21 cellular contexts compared by ENCODE assay signal in genomic region chr6:110342759-110343158, GRCh38. TPM values are rescaled to one million over a fixed set of nuclear protein-coding genes. Genes with fewer than 3 reads are reported as not detected.
DNase-seq lines count a peak whose midpoint lies in the region; ATAC-seq, FAIRE-seq and TF ChIP-seq lines count a peak whose summit lies in the region.
"Had no signal": no experiment of that assay in that cellular context is flagged by ENCODE, and none has a peak within 500 bp of the region (broad histone marks: within the 10 kb centered on the region; RNA-seq: fewer than 3 reads in every experiment).

No MANE protein-coding gene starts in this region.

- no peak for TF ChIP-seq RAD21 in SK-N-SH (IDR thresholded peaks at IDR 0.05; ENCODE audit: low read length)

- H3K27me3 ChIP-seq in SK-N-SH (ENCODE audit: insufficient read depth) (no peaks in the 10 kb centered on the region), bronchial epithelial cell (ENCODE audit: control insufficient read depth, insufficient read depth, low read length) (no peaks in the 10 kb centered on the region), foreskin keratinocyte (peaks cover 28% of the 10 kb centered on the region)

- TF ChIP-seq CTCF in SK-N-SH (IDR thresholded peaks at IDR 0.05) (no peak), bronchial epithelial cell (IDR thresholded peaks at IDR 0.05; ENCODE audit: insufficient read depth, low read length, severe bottlenecking) (no peak), foreskin keratinocyte (conservative IDR thresholded peaks at IDR 0.05) (no peak)

- H3K36me3 ChIP-seq in SK-N-SH (replicated peaks in 1 of 2; ENCODE audit: control insufficient read depth in 1 of 2, insufficient read depth in 2 of 2, low read length in 1 of 2) (no peaks in the 10 kb centered on the region), bronchial epithelial cell (ENCODE audit: control insufficient read depth, insufficient read depth, low read length) (no peaks in the 10 kb centered on the region)
- H3K36me3 ChIP-seq: HAP-1 had no signal

- no peaks in the 10 kb centered on the region for H3K9me2 ChIP-seq in SK-N-SH

- no peak for FAIRE-seq in bronchial epithelial cell (lab: Jason Lieb, UNC)
- FAIRE-seq: D721Med, G401.6, GM12891, H1 had no signal

- H3K79me2 ChIP-seq in SK-N-SH (ENCODE audit: insufficient read depth), result no peaks in the 10 kb centered on the region

- no peak for DNase-seq in SK-N-SH
- DNase-seq in bronchial epithelial cell (ENCODE audit: low read depth), result peak; percentile 74
- DNase-seq in foreskin keratinocyte, result peak; percentile 18 to 53
- no peak for DNase-seq in NCI-H187 treated with DMSO at 0.1 percent for 48 hours (lab: John Stamatoyannopoulos, UW)
- DNase-seq in NCI-H187 (lab: John Stamatoyannopoulos, UW), result no peak
- no peak for DNase-seq in hippocampal formation (lab: John Stamatoyannopoulos, UW)
- DNase-seq: CD8-positive, alpha-beta T cell; COR-L47; DMS153; DMS79 treated with DMSO at 0.1 percent for 48 hours; EL had no signal

- no peak overlapping the region for H3K9ac ChIP-seq in SK-N-SH

- no peak overlapping the region for H2AFZ ChIP-seq in SK-N-SH (ENCODE audit: low read depth)

- H3K4me3 ChIP-seq in SK-N-SH (ENCODE audit: low read depth in 2 of 2, low read length in 1 of 2) (no peak overlapping the region), bronchial epithelial cell (ENCODE audit: low read depth, low read length) (no peak overlapping the region)
- H3K4me3 ChIP-seq: HAP-1 had no signal

- H3K9me3 ChIP-seq in SK-N-SH, result no peaks in the 10 kb centered on the region
- H3K9me3 ChIP-seq: HAP-1 had no signal

- H3F3A ChIP-seq in SK-N-SH (replicated peaks; ENCODE audit: insufficient read depth), result no peaks in the 10 kb centered on the region

- POLR2A ChIA-PET in SK-N-SH (lab: Yijun Ruan, JAX), result no interaction called here

- H4K20me1 ChIP-seq in SK-N-SH (ENCODE audit: insufficient read depth), result no peaks in the 10 kb centered on the region

- TF ChIP-seq EP300 in SK-N-SH (IDR thresholded peaks at IDR 0.05; ENCODE audit: borderline replicate concordance in 1 of 2, low read depth in 1 of 2, low read length in 1 of 2), result no peak

- WGBS in SK-N-SH (ENCODE audit: low lambda C conversion rate), result 89% methylated on average over 3 of the region's 3 CpGs

- H3K4me2 ChIP-seq in SK-N-SH, result no peak overlapping the region

- CTCF ChIA-PET in SK-N-SH (lab: Yijun Ruan, JAX), result interaction anchor here (1.0 to 2.9 kb wide), 7 partner anchors 14 to 212 kb away, joined by 3 to 23 read pairs (median 4); partner anchors contain the start of genes CDC40 and WASF1

- ATAC-seq in SK-N-SH treated with all-trans-retinoic acid at 6 μM for 48 hours, result no peak
- ATAC-seq in foreskin keratinocyte, result no peak
- ATAC-seq: CD8-positive, alpha-beta T cell had no signal

- H3K27ac ChIP-seq in SK-N-SH (ENCODE audit: low read depth in 2 of 2, low read length in 1 of 2), result no peak overlapping the region
- no peak overlapping the region for H3K27ac ChIP-seq in foreskin keratinocyte
- H3K27ac ChIP-seq in temporal lobe (ENCODE audit: low read depth, low read length), result peak overlapping the region; percentile 44
- H3K27ac ChIP-seq: 22Rv1 had no signal

- H3K4me1 ChIP-seq in SK-N-SH (ENCODE audit: control insufficient read depth in 1 of 2, insufficient read depth in 2 of 2, low read depth in 1 of 2, low read length in 1 of 2) (peaks cover 0 to 8% of the 10 kb centered on the region in 2 experiments; a peak in 2 of 4 replicates), foreskin keratinocyte (no peaks in the 10 kb centered on the region)

TF ChIP-seq in SK-N-SH treated with all-trans-retinoic acid at 6 μM for 48 hours, 23 proteins besides CTCF, POLR2A, EP300 and RAD21:
- peak; percentile 86 for TF ChIP-seq ZNF8 (CRISPR knock-in tag; IDR thresholded peaks at IDR 0.05)
- no peak for TF ChIP-seq ZFP3 (CRISPR knock-in tag; IDR thresholded peaks at IDR 0.05)
- TF ChIP-seq, protein P1, sequence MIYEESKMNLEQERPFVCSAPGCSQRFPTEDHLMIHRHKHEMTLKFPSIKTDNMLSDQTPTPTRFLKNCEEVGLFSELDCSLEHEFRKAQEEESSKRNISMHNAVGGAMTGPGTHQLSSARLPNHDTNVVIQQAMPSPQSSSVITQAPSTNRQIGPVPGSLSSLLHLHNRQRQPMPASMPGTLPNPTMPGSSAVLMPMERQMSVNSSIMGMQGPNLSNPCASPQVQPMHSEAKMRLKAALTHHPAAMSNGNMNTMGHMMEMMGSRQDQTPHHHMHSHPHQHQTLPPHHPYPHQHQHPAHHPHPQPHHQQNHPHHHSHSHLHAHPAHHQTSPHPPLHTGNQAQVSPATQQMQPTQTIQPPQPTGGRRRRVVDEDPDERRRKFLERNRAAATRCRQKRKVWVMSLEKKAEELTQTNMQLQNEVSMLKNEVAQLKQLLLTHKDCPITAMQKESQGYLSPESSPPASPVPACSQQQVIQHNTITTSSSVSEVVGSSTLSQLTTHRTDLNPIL (CRISPR knock-in tag; IDR thresholded peaks at IDR 0.05; ENCODE audit: low read depth), result no peak
- no peak for TF ChIP-seq OSR1 (CRISPR knock-in tag; IDR thresholded peaks at IDR 0.05)

TF ChIP-seq in SK-N-SH, 30 proteins besides CTCF, POLR2A, EP300 and RAD21:
- TF ChIP-seq SMC3 (IDR thresholded peaks at IDR 0.05; ENCODE audit: low read depth, low read length) (no peak), FOSL2 (IDR thresholded peaks at IDR 0.05; ENCODE audit: borderline replicate concordance, low read depth) (no peak), SIN3A (IDR thresholded peaks at IDR 0.05; ENCODE audit: borderline replicate concordance, low read depth, low read length) (no peak), USF1 (IDR thresholded peaks at IDR 0.05; ENCODE audit: borderline replicate concordance, low read depth) (no peak), MEF2A (IDR thresholded peaks at IDR 0.05; ENCODE audit: borderline replicate concordance, low read depth) (no peak)

RNA-seq across cellular contexts. Expression of gene METTL24, which starts 15.4 kb away (rescaled TPM):
- not detected in 2 replicates for polyA plus RNA-seq in SK-N-SH (2012; rRNA removed)
- not detected in 2 replicates for polyA plus RNA-seq in SK-N-SH (2012; cell fraction: cytosol; rRNA removed)
- not detected in 2 replicates for polyA plus RNA-seq in SK-N-SH (2012; cell fraction: nucleus; rRNA removed)
- not detected in 2 replicates for total RNA-seq in bronchial epithelial cell
- total RNA-seq in foreskin keratinocyte, result not detected in 2 replicates
- polyA plus RNA-seq in foreskin keratinocyte, result not detected in 2 replicates
- total RNA-seq in temporal lobe, result 0.98 TPM
- total RNA-seq: HT1080 had no signal
- polyA plus RNA-seq: CD14-positive monocyte had no signal

Comparison
In these comparisons a context has a peak if more than half of its experiments do, and no peak if none do; other contexts are left out.
1. DNase-seq: peak in bronchial epithelial cell (single experiment) and foreskin keratinocyte (2 of 2); none in SK-N-SH (single experiment), NCI-H187 treated with DMSO at 0.1 percent for 48 hours (single experiment), NCI-H187 (0 of 2) and hippocampal formation (0 of 2).